8 cellular contexts compared by ENCODE assay signal in the genomic region with DNA sequence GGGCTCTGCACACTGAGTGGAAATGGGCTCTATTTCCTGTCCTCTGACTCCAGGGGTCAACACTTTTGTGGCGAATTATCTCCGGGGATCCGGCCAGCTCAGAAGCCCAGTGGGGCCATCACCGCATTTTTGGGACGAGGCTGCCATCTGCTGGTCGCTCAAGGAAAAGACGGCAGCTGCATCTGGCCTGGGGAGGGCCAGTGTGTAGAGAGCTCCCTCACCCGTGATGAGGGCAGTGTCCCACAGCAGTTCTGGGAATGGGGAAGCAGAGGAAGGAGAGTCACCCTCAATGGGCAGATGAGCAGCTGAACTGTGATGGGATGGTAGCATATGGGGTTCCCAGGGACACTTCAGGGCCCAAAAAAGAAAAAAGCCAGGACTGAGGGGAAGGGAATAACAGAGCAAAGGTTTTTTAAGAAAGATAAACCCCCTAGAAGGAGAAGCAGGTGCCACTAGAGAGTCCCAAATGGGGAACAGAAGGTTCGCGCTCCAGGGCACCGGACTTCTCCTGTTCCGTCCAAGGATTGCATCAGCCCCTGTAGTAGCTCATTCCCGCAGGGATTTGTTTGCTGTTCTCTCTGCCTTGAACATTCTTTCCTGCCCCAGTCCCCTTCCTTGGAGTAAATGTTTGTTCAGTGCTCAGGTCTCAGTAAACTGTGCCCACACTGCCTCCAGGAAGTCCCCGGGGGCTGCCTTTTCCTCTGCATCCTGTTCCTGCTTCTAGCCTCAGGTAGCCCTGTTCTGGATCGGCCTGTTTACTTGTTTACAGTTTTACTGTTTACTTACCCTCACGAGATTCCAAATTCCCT. TPM values are rescaled to one million over a fixed set of nuclear protein-coding genes. Genes with fewer than 3 reads are reported as not detected.
DNase-seq lines count a peak whose midpoint lies in the region; ATAC-seq and TF ChIP-seq lines count a peak whose summit lies in the region.

No MANE protein-coding gene starts in this region.

- H3K9me3 ChIP-seq in SJCRH30 (replicated peaks): no peaks in the 10 kb centered on the region
- H3K9me3 ChIP-seq in gastroesophageal sphincter: no peaks in the 10 kb centered on the region
- H3K9me3 ChIP-seq in thoracic aorta: no peaks in the 10 kb centered on the region

- H3K27me3 ChIP-seq in SJCRH30 (no peaks in the 10 kb centered on the region), gastroesophageal sphincter (peaks cover 13% of the 10 kb centered on the region), thoracic aorta (replicated peaks; ENCODE audit: insufficient read depth) (no peaks in the 10 kb centered on the region)

- H3K36me3 ChIP-seq in SJCRH30 (no peaks in the 10 kb centered on the region), gastroesophageal sphincter (no peaks in the 10 kb centered on the region), thoracic aorta (no peaks in the 10 kb centered on the region)

- TF ChIP-seq CTCF in gastroesophageal sphincter (IDR thresholded peaks at IDR 0.05) (peak; percentile 61 to 84 (median 76)), omental fat pad (IDR thresholded peaks at IDR 0.05) (peak in 1 of 3 donors; percentile 28), thoracic aorta (IDR thresholded peaks at IDR 0.05) (peak; percentile 70)

- ATAC-seq in GM21447 (IDR thresholded peaks at IDR 0.05; ENCODE audit: unreplicated experiment) (peak; percentile 88), gastroesophageal sphincter (peak; percentile 88), omental fat pad (ENCODE audit: low FRiP score) (peak; percentile 82), thoracic aorta (ENCODE audit: insufficient number of reproducible peaks, low FRiP score, low read depth) (peak; percentile 77)

- 31 to 39% methylated on average over 5 to 10 of the region's 16 CpGs for WGBS in gastroesophageal sphincter (ENCODE audit: low coverage in 1 of 2), 2 donors

- no peak for TF ChIP-seq POLR2A in gastroesophageal sphincter (IDR thresholded peaks at IDR 0.05)

- H3K27ac ChIP-seq in SJCRH30 (no peak overlapping the region), gastroesophageal sphincter (no peak overlapping the region), thoracic aorta (no peak overlapping the region)

- H3K4me3 ChIP-seq in SJCRH30: no peak overlapping the region; the same call in 1 of the 2 replicates
- H3K4me3 ChIP-seq in gastroesophageal sphincter: no peak overlapping the region
- H3K4me3 ChIP-seq in thoracic aorta: no peak overlapping the region

- DNase-seq in COLO829 (ENCODE audit: low spot score) (peak; percentile 48), HuH-7.5 (ENCODE audit: low spot score) (peak; percentile 67), SJCRH30 (peak; percentile 75 to 88), omental fat pad (ENCODE audit: low spot score) (peak; percentile 38), thoracic aorta (ENCODE audit: low spot score) (peak; percentile 24)
- DNase-seq in activated naive CD4-positive, alpha-beta T cell (lab: John Stamatoyannopoulos, UW): peak; percentile 22 to 51 (median 30)

- H3K4me1 ChIP-seq in SJCRH30 (no peaks in the 10 kb centered on the region; the same call in 1 of the 2 replicates), gastroesophageal sphincter (peaks cover 0 to 5% (median 2%) of the 10 kb centered on the region in 3 donors), thoracic aorta (ENCODE audit: control insufficient read depth in 1 of 2, low read depth in 2 of 2) (no peaks in the 10 kb centered on the region)

- no peak for TF ChIP-seq EP300 in gastroesophageal sphincter (IDR thresholded peaks at IDR 0.05)

RNA-seq across cellular contexts. Expression of gene ABCC12, which starts 9.3 kb away (rescaled TPM):
- not detected in 2 replicates for total RNA-seq in SJCRH30 (2014; rRNA removed; shearing (Covaris generic))
- not detected for total RNA-seq in gastroesophageal sphincter
- total RNA-seq in omental fat pad: not detected
- total RNA-seq in thoracic aorta: not detected

Comparison
In these comparisons a context has a peak if more than half of its experiments do, and no peak if none do; other contexts are left out.
1. DNase-seq: peak in every context shown above with its lines; median percentile 82 in SJCRH30; 67 in HuH-7.5; 48 in COLO829; 38 in omental fat pad; 30 in activated naive CD4-positive, alpha-beta T cell; 24 in thoracic aorta.